15 cellular contexts compared by ENCODE assay signal in the genomic region with DNA sequence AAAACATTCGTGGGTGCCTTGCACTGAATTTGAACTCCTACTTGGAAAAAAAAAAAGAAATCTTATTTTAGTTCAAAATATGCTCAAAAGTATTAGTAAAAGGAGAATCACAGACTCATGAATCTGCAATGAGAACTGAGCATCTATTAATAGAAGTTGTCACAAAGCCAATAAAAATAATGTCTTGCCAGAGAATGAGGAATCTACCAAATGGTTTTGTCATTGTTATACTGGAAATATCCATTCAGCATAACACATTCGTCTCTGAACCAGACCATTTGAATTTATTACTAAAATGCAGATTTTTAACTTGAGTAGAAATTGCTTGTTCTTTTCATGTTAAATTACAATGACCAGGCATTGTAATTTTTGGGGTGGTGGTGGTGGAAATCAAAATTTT. TPM values are rescaled to one million over a fixed set of nuclear protein-coding genes. Genes with fewer than 3 reads are reported as not detected.
DNase-seq lines count a peak whose midpoint lies in the region; ATAC-seq and TF ChIP-seq lines count a peak whose summit lies in the region.
"Had no signal": no experiment of that assay in that cellular context is flagged by ENCODE, and none has a peak within 500 bp of the region (broad histone marks: within the 10 kb centered on the region; RNA-seq: fewer than 3 reads in every experiment).

No MANE protein-coding gene starts in this region.

- no peak for ATAC-seq in IMR-90 (ENCODE audit: low read depth)
- ATAC-seq: activated CD8-positive, alpha-beta T cell treated with anti-CD3 and anti-CD28 coated beads for 36 hours had no signal

- peak overlapping the region; percentile 83; the same call in 1 of the 2 replicates for H2BK120ac ChIP-seq in IMR-90 (ENCODE audit: low read depth, low read length)

- H3K36me3 ChIP-seq in IMR-90 (ENCODE audit: control insufficient read depth, insufficient read depth, low read length): no peaks in the 10 kb centered on the region

- CTCF ChIA-PET in IMR-90 (lab: Yijun Ruan, JAX): no interaction called here
- CTCF ChIA-PET in activated naive CD4-positive, alpha-beta T cell treated with anti-CD3 and anti-CD28 coated beads for 36 hours (lab: Charles Lee): interaction anchor here (1.8 kb wide), 1 partner anchor 72 kb away, joined by 3 read pairs; no protein-coding TSS in a partner anchor

- H3K14ac ChIP-seq in IMR-90 (replicated peaks; ENCODE audit: low read depth, low read length): peak overlapping the region; percentile 79

- H3K56ac ChIP-seq in IMR-90 (ENCODE audit: extremely low read depth, insufficient read depth, low read length): no peak overlapping the region

- no peak for TF ChIP-seq RAD21 in IMR-90 (IDR thresholded peaks at IDR 0.05; ENCODE audit: low read length)

- TF ChIP-seq CTCF in AG09309 (IDR thresholded peaks at IDR 0.05; ENCODE audit: control insufficient read depth, insufficient read depth, low read depth, low read length, missing control alignments) (no peak), IMR-90 (conservative IDR thresholded peaks at IDR 0.05; ENCODE audit: low read depth, low read length) (no peak)

- no peaks in the 10 kb centered on the region for H3K79me1 ChIP-seq in IMR-90 (ENCODE audit: low read depth in 1 of 2, low read length in 2 of 2)

- no peaks in the 10 kb centered on the region for H3K9me3 Mint-ChIP-seq in activated naive CD4-positive, alpha-beta T cell treated with anti-CD3 and anti-CD28 coated beads for 36 hours
- H3K9me3 Mint-ChIP-seq: activated CD8-positive, alpha-beta T cell treated with anti-CD3 and anti-CD28 coated beads for 36 hours had no signal

- H3K27ac Mint-ChIP-seq in activated naive CD4-positive, alpha-beta T cell treated with anti-CD3 and anti-CD28 coated beads for 36 hours: no peak overlapping the region
- H3K27ac Mint-ChIP-seq: activated CD8-positive, alpha-beta T cell treated with anti-CD3 and anti-CD28 coated beads for 36 hours; progenitor cell of endocrine pancreas had no signal

- BruUV-seq in IMR-90 (replicated peaks; lab: Mats Ljungman, UMichigan): no TSS peak

- no peak overlapping the region for H3K4me3 ChIP-seq in AG09309 (ENCODE audit: control insufficient read depth, low read depth, low read length)
- H3K4me3 ChIP-seq in IMR-90 (ENCODE audit: insufficient read depth, low read depth, low read length): no peak overlapping the region

- dilution Hi-C loops in IMR-90 (cut with HindIII; ENCODE audit: low sequenced_read_pairs, unreplicated experiment): no loop called here

- intact Hi-C loops in IMR-90 (cut with micrococcal nuclease): no loop called here
- intact Hi-C loops in activated naive CD4-positive, alpha-beta T cell treated with anti-CD3 and anti-CD28 coated beads for 36 hours (cut with micrococcal nuclease): no loop called here

- DNase-seq in AG09309 (ENCODE audit: low read depth) (peak; percentile 56), IMR-90 (peak; percentile 84), cerebellum (ENCODE audit: low spot score) (peak; percentile 57), iris pigment epithelial cell (ENCODE audit: low read depth) (peak; percentile 85), H4 (ENCODE audit: low spot score) (no peak), NCI-H748 (lab: John Stamatoyannopoulos, UW; ENCODE audit: unreplicated experiment) (no peak), NCI-H1417 treated with DMSO at 0.1 percent for 48 hours (lab: John Stamatoyannopoulos, UW) (no peak)
- no peak for DNase-seq in activated naive CD4-positive, alpha-beta T cell treated with anti-CD3 and anti-CD28 coated beads for 36 hours
- DNase-seq: activated CD8-positive, alpha-beta T cell treated with anti-CD3 and anti-CD28 coated beads for 36 hours; activated gamma-delta T cell; BE2C; DMS79; KG1; NCI-H1694 treated with DMSO at 0.1 percent for 48 hours had no signal

- peaks cover 5% of the 10 kb centered on the region for H3K4me1 ChIP-seq in IMR-90 (ENCODE audit: control insufficient read depth, insufficient read depth, low read length)
- H3K4me1 ChIP-seq: BE2C had no signal

- no peak overlapping the region for H2AK9ac ChIP-seq in IMR-90 (replicated peaks; ENCODE audit: low read depth, low read length, poor library complexity)

- H3K23ac ChIP-seq in IMR-90 (ENCODE audit: low read depth, low read length): peak overlapping the region; percentile 82; the same call in 1 of the 2 replicates

- H3K9ac ChIP-seq in IMR-90 (ENCODE audit: low read depth, low read length): no peak overlapping the region

- H3K36me3 Mint-ChIP-seq in activated naive CD4-positive, alpha-beta T cell treated with anti-CD3 and anti-CD28 coated beads for 36 hours (ENCODE audit: low read depth): no peaks in the 10 kb centered on the region

- peak overlapping the region in 1 of 2 experiments; percentile 72; a peak in 2 of 4 replicates for H4K8ac ChIP-seq in IMR-90 (ENCODE audit: low read depth in 2 of 2, low read length in 2 of 2)

- H2BK5ac ChIP-seq in IMR-90 (ENCODE audit: low read depth, low read length, poor library complexity, severe bottlenecking): peak overlapping the region; percentile 59

- no peaks in the 10 kb centered on the region for H3K9me1 ChIP-seq in IMR-90 (ENCODE audit: insufficient read depth, low read length)

- H4K5ac ChIP-seq in IMR-90 (ENCODE audit: low read depth, low read length): no peak overlapping the region; the same call in 1 of the 2 replicates

- no peak overlapping the region for H3K4me3 Mint-ChIP-seq in activated naive CD4-positive, alpha-beta T cell treated with anti-CD3 and anti-CD28 coated beads for 36 hours
- H3K4me3 Mint-ChIP-seq: activated CD8-positive, alpha-beta T cell treated with anti-CD3 and anti-CD28 coated beads for 36 hours had no signal

- H3K27me3 Mint-ChIP-seq in activated naive CD4-positive, alpha-beta T cell treated with anti-CD3 and anti-CD28 coated beads for 36 hours (ENCODE audit: low read depth): peaks cover 12% of the 10 kb centered on the region
- H3K27me3 Mint-ChIP-seq: activated CD8-positive, alpha-beta T cell treated with anti-CD3 and anti-CD28 coated beads for 36 hours had no signal

- POLR2A ChIA-PET in IMR-90 (lab: Charles Lee; ENCODE audit: unreplicated experiment): no interaction called here

- no peaks in the 10 kb centered on the region for H3K4me1 Mint-ChIP-seq in activated naive CD4-positive, alpha-beta T cell treated with anti-CD3 and anti-CD28 coated beads for 36 hours (ENCODE audit: low read depth)

- in situ Hi-C loops in IMR-90 (cut with MboI; ENCODE audit: low sequenced_read_pairs): no loop called here

- peak overlapping the region; percentile 58; the same call in 1 of the 2 replicates for H3K4ac ChIP-seq in IMR-90 (ENCODE audit: low read depth, low read length)

- H4K20me1 ChIP-seq in IMR-90 (ENCODE audit: insufficient read depth, low read length): no peaks in the 10 kb centered on the region

- H3K27me3 ChIP-seq in IMR-90 (ENCODE audit: control insufficient read depth, insufficient read depth, low read length): no peaks in the 10 kb centered on the region
- H3K27me3 ChIP-seq: BE2C had no signal

- no peak overlapping the region for H3K27ac ChIP-seq in IMR-90 (ENCODE audit: insufficient read depth, low read length)

- 0 out of 2 replicates have a peak overlapping the region, but pooled peaks have one; percentile 66 for H2AK5ac ChIP-seq in IMR-90 (ENCODE audit: low read depth, low read length)

- TF ChIP-seq POLR2A in IMR-90 (IDR thresholded peaks at IDR 0.05; ENCODE audit: low read depth, low read length): no peak

- no peak overlapping the region for H4K91ac ChIP-seq in IMR-90 (ENCODE audit: insufficient read depth, low read depth, low read length)

- H2BK20ac ChIP-seq in IMR-90 (ENCODE audit: low read depth, low read length): peak overlapping the region; percentile 88; the same call in 1 of the 2 replicates

- H3K18ac ChIP-seq in IMR-90 (ENCODE audit: low read depth, low read length): peak overlapping the region; percentile 65; the same call in 1 of the 2 replicates

- no CpG with 5 or more reads among the region's 2 CpGs for WGBS in IMR-90 (ENCODE audit: extremely low coverage in 2 of 2, insufficient read length in 1 of 2), 2 experiments

- no peak overlapping the region for H2AFZ ChIP-seq in IMR-90 (replicated peaks; ENCODE audit: low read length, poor library complexity)

- H3K4me2 ChIP-seq in IMR-90 (ENCODE audit: low read depth, low read length): peak overlapping the region; percentile 6; the same call in 1 of the 2 replicates

- H3K9me3 ChIP-seq in IMR-90 (ENCODE audit: control insufficient read depth, insufficient read depth, low read length): no peaks in the 10 kb centered on the region
- H3K9me3 ChIP-seq: BE2C had no signal

- peak overlapping the region; percentile 62; the same call in 1 of the 3 replicates for H2BK15ac ChIP-seq in IMR-90 (ENCODE audit: low read depth, low read length)

TF ChIP-seq in IMR-90, 13 proteins besides CTCF, POLR2A, EP300 and RAD21:
- TF ChIP-seq ELK1 (IDR thresholded peaks at IDR 0.05; ENCODE audit: borderline replicate concordance, low read depth, low read length) (no peak), MAFK (IDR thresholded peaks at IDR 0.05; ENCODE audit: low read depth, low read length) (peak; percentile 32; the same call in 1 of the 2 replicates)

RNA-seq across cellular contexts. Expression of gene PTPRB, which starts 11.6 kb away (rescaled TPM):
- 5.3 and 6.5 TPM in 2 replicates for total RNA-seq in IMR-90 (2012; rRNA removed)
- polyA plus RNA-seq in IMR-90 (2012; rRNA removed): 3.7 and 4.1 TPM in 2 replicates
- 1.3 TPM in 2 replicates for polyA plus RNA-seq in IMR-90 (2012; cell fraction: cytosol; rRNA removed)
- 2.0 and 6.4 TPM in 2 replicates for polyA plus RNA-seq in IMR-90 (2012; cell fraction: nucleus; rRNA removed; ENCODE audit: low replicate concordance)
- total RNA-seq in cerebellum: 8.3 TPM
- 0.02 and 0.14 TPM in 2 replicates for total RNA-seq in H4 (2014; rRNA removed; shearing (Covaris generic))
- total RNA-seq in activated naive CD4-positive, alpha-beta T cell treated with anti-CD3 and anti-CD28 coated beads for 36 hours: not detected
- total RNA-seq: activated CD8-positive, alpha-beta T cell treated with anti-CD3 and anti-CD28 coated beads for 36 hours had no signal

Comparison
In these comparisons a context has a peak if more than half of its experiments do, and no peak if none do; other contexts are left out.
1. DNase-seq: peak in AG09309 (single experiment), IMR-90 (single experiment), cerebellum (single experiment) and iris pigment epithelial cell (single experiment); none in H4 (single experiment), NCI-H748 (single experiment), activated naive CD4-positive, alpha-beta T cell treated with anti-CD3 and anti-CD28 coated beads for 36 hours (single experiment) and NCI-H1417 treated with DMSO at 0.1 percent for 48 hours (single experiment).